ENCODE assay signal across 16 cellular contexts in genomic region chr7:156956733-156957132, GRCh38. TPM values are rescaled to one million over a fixed set of nuclear protein-coding genes. Genes with fewer than 3 reads are reported as not detected.
DNase-seq lines count a peak whose midpoint lies in the region; FAIRE-seq and TF ChIP-seq lines count a peak whose summit lies in the region.
"Had no signal": no experiment of that assay in that cellular context is flagged by ENCODE, and none has a peak within 500 bp of the region (broad histone marks: within the 10 kb centered on the region; RNA-seq: fewer than 3 reads in every experiment).

No MANE protein-coding gene starts in this region.

- H3K9me3 Mint-ChIP-seq in activated T-cell treated with anti-CD3 and anti-CD28 coated beads, Interleukin-2, amount 50 U/mL, for 24 hours: no peaks in the 10 kb centered on the region
- H3K9me3 Mint-ChIP-seq in astrocyte (ENCODE audit: unreplicated experiment): no peaks in the 10 kb centered on the region
- H3K9me3 Mint-ChIP-seq: CD4-positive, alpha-beta T cell had no signal

- H3K36me3 Mint-ChIP-seq in activated T-cell treated with anti-CD3 and anti-CD28 coated beads, Interleukin-2, amount 50 U/mL, for 24 hours (ENCODE audit: low read depth): peaks cover 97% of the 10 kb centered on the region
- H3K36me3 Mint-ChIP-seq in astrocyte (ENCODE audit: low read depth, unreplicated experiment): peaks cover 26% of the 10 kb centered on the region

- no peak for FAIRE-seq in astrocyte (lab: Jason Lieb, UNC)
- FAIRE-seq: GM12878, GM18507, H54 had no signal

- H3K27ac ChIP-seq in astrocyte (ENCODE audit: low read depth, low read length) (no peak overlapping the region), esophagus muscularis mucosa (replicated peaks in 1 of 4) (no peak overlapping the region)

- H3K9ac ChIP-seq in astrocyte (ENCODE audit: low read length): no peak overlapping the region

- H3K4me1 ChIP-seq in astrocyte (ENCODE audit: insufficient read depth, low read length) (peaks cover 7% of the 10 kb centered on the region), esophagus muscularis mucosa (peaks cover 7 to 12% (median 11%) of the 10 kb centered on the region in 4 donors)

- no peak overlapping the region for H2AFZ ChIP-seq in astrocyte (ENCODE audit: low read depth, low read length)

- no peak for TF ChIP-seq EP300 in esophagus muscularis mucosa (IDR thresholded peaks at IDR 0.05)

- DNase-seq in activated T-cell treated with anti-CD3 and anti-CD28 coated beads, Interleukin-2, amount 50 U/mL, for 24 hours: no peak
- DNase-seq in activated T-cell treated with anti-CD3 and anti-CD28 coated beads, Interleukin-2, amount 50 U/mL, for 48 hours: no peak
- DNase-seq in astrocyte (ENCODE audit: low read depth) (no peak), kidney tubule cell (ENCODE audit: low spot score) (peak; percentile 67), esophagus muscularis mucosa (ENCODE audit: extremely low spot score) (no peak), HPDE6-E6E7 (ENCODE audit: extremely low spot score) (no peak), NOMO-1 (lab: John Stamatoyannopoulos, UW; ENCODE audit: unreplicated experiment in 2 of 2) (no peak)
- DNase-seq: ACHN; C1 segment of cervical spinal cord; Calu3; CD4-positive, alpha-beta T cell; DMS 273 treated with DMSO at 0.1 percent for 48 hours had no signal

- H3K9me3 ChIP-seq in astrocyte (ENCODE audit: insufficient read depth, low read depth, low read length) (no peaks in the 10 kb centered on the region), esophagus muscularis mucosa (no peaks in the 10 kb centered on the region)

- H3K36me3 ChIP-seq in astrocyte (ENCODE audit: insufficient read depth, low read length) (peaks cover 62% of the 10 kb centered on the region), esophagus muscularis mucosa (peaks cover 68 to 94% (median 90%) of the 10 kb centered on the region in 4 donors)

- H4K20me1 ChIP-seq in astrocyte (ENCODE audit: insufficient read depth, low read length): peaks cover 76% of the 10 kb centered on the region

- peaks cover 35% of the 10 kb centered on the region for H3K4me1 Mint-ChIP-seq in activated T-cell treated with anti-CD3 and anti-CD28 coated beads, Interleukin-2, amount 50 U/mL, for 24 hours (ENCODE audit: low read depth)
- H3K4me1 Mint-ChIP-seq in astrocyte (ENCODE audit: low read depth, unreplicated experiment): peaks cover 11% of the 10 kb centered on the region

- no peak overlapping the region for H3K4me2 ChIP-seq in astrocyte (ENCODE audit: low read length)

- H3K27ac Mint-ChIP-seq in activated T-cell treated with anti-CD3 and anti-CD28 coated beads, Interleukin-2, amount 50 U/mL, for 24 hours: peak overlapping the region; percentile 61
- peak overlapping the region; percentile 29 for H3K27ac Mint-ChIP-seq in astrocyte (ENCODE audit: unreplicated experiment)
- H3K27ac Mint-ChIP-seq: B cell; CD4-positive, alpha-beta T cell had no signal

- H3K27me3 ChIP-seq in astrocyte (ENCODE audit: insufficient read depth, low read length) (no peaks in the 10 kb centered on the region), esophagus muscularis mucosa (no peaks in the 10 kb centered on the region)

- 89% methylated on average over 2 of the region's 2 CpGs for WGBS in esophagus muscularis mucosa

- H3K27me3 Mint-ChIP-seq in activated T-cell treated with anti-CD3 and anti-CD28 coated beads, Interleukin-2, amount 50 U/mL, for 24 hours: no peaks in the 10 kb centered on the region
- H3K27me3 Mint-ChIP-seq in astrocyte (ENCODE audit: low read depth, unreplicated experiment): no peaks in the 10 kb centered on the region
- H3K27me3 Mint-ChIP-seq: B cell; CD4-positive, alpha-beta T cell had no signal

- H3K4me3 ChIP-seq in astrocyte (ENCODE audit: insufficient read depth, low read depth, low read length): no peak overlapping the region
- H3K4me3 ChIP-seq in esophagus muscularis mucosa: no peak overlapping the region
- H3K4me3 ChIP-seq: GM12878 had no signal

- no peak overlapping the region for H3K4me3 Mint-ChIP-seq in activated T-cell treated with anti-CD3 and anti-CD28 coated beads, Interleukin-2, amount 50 U/mL, for 24 hours
- no peak overlapping the region for H3K4me3 Mint-ChIP-seq in astrocyte (ENCODE audit: unreplicated experiment)
- H3K4me3 Mint-ChIP-seq: B cell; CD4-positive, alpha-beta T cell had no signal

- peaks cover 81% of the 10 kb centered on the region for H3K79me2 ChIP-seq in astrocyte (ENCODE audit: insufficient read depth, low read length)

- TF ChIP-seq POLR2A in esophagus muscularis mucosa (IDR thresholded peaks at IDR 0.05; ENCODE audit: low read depth): no peak

- no peak for TF ChIP-seq CTCF in astrocyte (IDR thresholded peaks at IDR 0.05; ENCODE audit: insufficient read depth, low read depth, low read length)
- no peak for TF ChIP-seq CTCF in esophagus muscularis mucosa (IDR thresholded peaks at IDR 0.05)

- intact Hi-C loops in esophagus muscularis mucosa (cut with DNase I): no loop called here

RNA-seq across cellular contexts. Expression of gene NOM1, which starts 7.2 kb away (rescaled TPM):
- total RNA-seq in astrocyte (19.2 and 19.7 TPM in 2 replicates), esophagus muscularis mucosa (10 to 100 TPM; 12.6 to 20.8 (median 16.3) TPM)

RNA-seq across cellular contexts. Expression of gene MNX1, which starts 53.7 kb away (rescaled TPM):
- total RNA-seq in astrocyte: not detected in 2 replicates
- total RNA-seq in esophagus muscularis mucosa: not detected
- total RNA-seq: B cell had no signal
